ENCODE assay signal across 26 cellular contexts in the genomic region with DNA sequence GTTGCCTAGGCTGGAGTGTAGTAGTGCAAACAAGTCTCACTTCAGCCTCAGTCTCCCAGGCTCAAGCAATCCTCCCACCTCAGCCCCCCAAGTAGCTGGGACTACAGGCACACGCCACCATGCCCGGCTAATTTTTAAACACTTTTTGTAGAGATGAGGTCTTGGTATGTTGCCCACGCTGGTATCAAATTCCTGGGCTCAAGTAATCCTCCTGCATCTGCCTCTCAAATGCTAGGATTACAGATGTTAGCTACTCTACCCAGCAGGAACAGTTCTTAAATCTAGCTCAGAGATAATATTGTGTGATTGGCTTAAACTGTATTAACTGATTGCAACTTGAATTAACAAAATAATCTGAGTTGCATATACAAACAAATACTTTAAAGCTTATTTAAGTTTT.
DNase-seq lines count a peak whose midpoint lies in the region; ATAC-seq and TF ChIP-seq lines count a peak whose summit lies in the region.
"Had no signal": no experiment of that assay in that cellular context is flagged by ENCODE, and none has a peak within 500 bp of the region (broad histone marks: within the 10 kb centered on the region; RNA-seq: fewer than 3 reads in every experiment).

No MANE protein-coding gene starts in this region.

- peak overlapping the region; percentile 58 for H3K4me2 ChIP-seq in neural progenitor cell
- H3K4me2 ChIP-seq: KMS-11 had no signal

- H3K27ac Mint-ChIP-seq in neural progenitor cell = no peak overlapping the region
- H3K27ac Mint-ChIP-seq: CD14-positive monocyte; CD8-positive, alpha-beta memory T cell; HFFc6; IgD-negative memory B cell had no signal

- DNase-seq in A673 (ENCODE audit: low spot score) (peak; percentile 62), NCI-H2171 (lab: John Stamatoyannopoulos, UW) (peak; percentile 7), NCI-H82 treated with DMSO at 0.1 percent for 48 hours (lab: John Stamatoyannopoulos, UW; ENCODE audit: unreplicated experiment) (peak; percentile 8), neural progenitor cell (ENCODE audit: low spot score) (peak; percentile 40), right lobe of liver (no peak), posterior cingulate gyrus (no peak)
- DNase-seq: ACHN; BE2C; CD8-positive, alpha-beta memory T cell; DMS153; DND-41; H9; HFFc6; NCI-H1092; NCI-H1417 treated with DMSO at 0.1 percent for 48 hours; NCI-H1694 treated with DMSO at 0.1 percent for 48 hours; NCI-H2081; NCI-H345; NCI-H510A treated with DMSO at 0.1 percent for 48 hours; Right ventricle myocardium superior; RPMI8226 had no signal

- no peaks in the 10 kb centered on the region for H3K9me3 Mint-ChIP-seq in neural progenitor cell
- H3K9me3 Mint-ChIP-seq: CD14-positive monocyte, H9, HFFc6, IgD-negative memory B cell had no signal

- BruUV-seq in A673 (replicated peaks; lab: Mats Ljungman, UMichigan) = no TSS peak

- peaks cover 44% of the 10 kb centered on the region for H3K4me1 Mint-ChIP-seq in neural progenitor cell
- H3K4me1 Mint-ChIP-seq: CD8-positive, alpha-beta memory T cell had no signal

- TF ChIP-seq POLR2A in right lobe of liver (IDR thresholded peaks at IDR 0.05) = no peak

- no peaks in the 10 kb centered on the region for H3K36me3 Mint-ChIP-seq in neural progenitor cell
- H3K36me3 Mint-ChIP-seq: CD14-positive monocyte; CD8-positive, alpha-beta memory T cell; IgD-negative memory B cell had no signal

- ATAC-seq in right lobe of liver (no peak), HG03159 (IDR thresholded peaks at IDR 0.05; ENCODE audit: unreplicated experiment) (no peak)

- WGBS in right lobe of liver (ENCODE audit: insufficient coverage, low coverage, low lambda C conversion rate, missing lambda C conversion rate) = 50% methylated on average over 2 of the region's 3 CpGs

- H3K27me3 Mint-ChIP-seq in neural progenitor cell (ENCODE audit: insufficient read depth, low read depth) = no peaks in the 10 kb centered on the region
- H3K27me3 Mint-ChIP-seq: CD8-positive, alpha-beta memory T cell; IgD-negative memory B cell had no signal

- intact Hi-C loops in A673 (cut with micrococcal nuclease; ENCODE audit: unreplicated experiment) = no loop called here
- intact Hi-C loops in right lobe of liver (cut with DNase I) = no loop called here
- intact Hi-C loops in posterior cingulate gyrus (cut with DNase I) = no loop called here

- H3K27me3 ChIP-seq in A673 (replicated peaks; ENCODE audit: insufficient read depth, low read depth, low read length, poor library complexity) (no peaks in the 10 kb centered on the region), neural progenitor cell (no peaks in the 10 kb centered on the region), right lobe of liver (no peaks in the 10 kb centered on the region)
- H3K27me3 ChIP-seq: BE2C had no signal

- no peaks in the 10 kb centered on the region for H3K36me3 ChIP-seq in A673 (ENCODE audit: insufficient read depth, low read length, poor library complexity, severe bottlenecking)
- H3K36me3 ChIP-seq in neural progenitor cell = no peaks in the 10 kb centered on the region
- no peaks in the 10 kb centered on the region for H3K36me3 ChIP-seq in right lobe of liver
- H3K36me3 ChIP-seq: BE2C had no signal

- CTCF ChIA-PET in A673 (lab: Charles Lee) = no interaction called here

- no peaks in the 10 kb centered on the region for H3F3A ChIP-seq in neural progenitor cell (ENCODE audit: low read depth)

- H3K4me1 ChIP-seq in A673 (ENCODE audit: insufficient read depth, low read length, poor library complexity, severe bottlenecking) (peaks cover 75% of the 10 kb centered on the region), neural progenitor cell (peaks cover 40% of the 10 kb centered on the region), right lobe of liver (no peaks in the 10 kb centered on the region)
- H3K4me1 ChIP-seq: BE2C had no signal

- peaks cover 69% of the 10 kb centered on the region for H3K79me2 ChIP-seq in neural progenitor cell (ENCODE audit: low read depth)

- H3K4me3 ChIP-seq in A673 (ENCODE audit: low read depth, low read length, poor library complexity, severe bottlenecking) = no peak overlapping the region
- H3K4me3 ChIP-seq in neural progenitor cell = no peak overlapping the region
- no peak overlapping the region for H3K4me3 ChIP-seq in right lobe of liver

- no peak overlapping the region for H2AFZ ChIP-seq in neural progenitor cell (replicated peaks)

- no peak overlapping the region for H3K4me3 Mint-ChIP-seq in neural progenitor cell
- H3K4me3 Mint-ChIP-seq: CD14-positive monocyte; CD8-positive, alpha-beta memory T cell; H9; HFFc6 had no signal

- no peak for TF ChIP-seq CTCF in A673 (conservative IDR thresholded peaks at IDR 0.05; ENCODE audit: low read depth, low read length)
- TF ChIP-seq CTCF in neural progenitor cell (IDR thresholded peaks at IDR 0.05) = no peak
- no peak for TF ChIP-seq CTCF in right lobe of liver (IDR thresholded peaks at IDR 0.05)

- H3K9me3 ChIP-seq in A673 (ENCODE audit: low read depth, low read length, poor library complexity, severe bottlenecking) = no peaks in the 10 kb centered on the region
- no peaks in the 10 kb centered on the region for H3K9me3 ChIP-seq in neural progenitor cell (ENCODE audit: low read depth)
- no peaks in the 10 kb centered on the region for H3K9me3 ChIP-seq in right lobe of liver
- H3K9me3 ChIP-seq: BE2C had no signal

- H3K27ac ChIP-seq in A673 (ENCODE audit: low read depth, low read length, poor library complexity, severe bottlenecking) (peak overlapping the region; percentile 64), neural progenitor cell (no peak overlapping the region), right lobe of liver (no peak overlapping the region)
- H3K27ac ChIP-seq: 22Rv1, KMS-11 had no signal

- POLR2A ChIA-PET in A673 (lab: Charles Lee; ENCODE audit: low non-redundant PET) = no interaction called here

- no peak overlapping the region for H3K9ac ChIP-seq in neural progenitor cell
- H3K9ac ChIP-seq: KMS-11 had no signal

- H4K20me1 ChIP-seq in neural progenitor cell (ENCODE audit: low read depth) = peaks cover 53% of the 10 kb centered on the region

Comparison
In these comparisons a context has a peak if more than half of its experiments do, and no peak if none do; other contexts are left out.
1. DNase-seq: peak in A673 (single experiment), NCI-H2171 (single experiment), NCI-H82 treated with DMSO at 0.1 percent for 48 hours (single experiment) and neural progenitor cell (single experiment); none in right lobe of liver (0 of 3) and posterior cingulate gyrus (0 of 10).